Comparison of ENCODE assay signal across 14 cellular contexts in the genomic region with DNA sequence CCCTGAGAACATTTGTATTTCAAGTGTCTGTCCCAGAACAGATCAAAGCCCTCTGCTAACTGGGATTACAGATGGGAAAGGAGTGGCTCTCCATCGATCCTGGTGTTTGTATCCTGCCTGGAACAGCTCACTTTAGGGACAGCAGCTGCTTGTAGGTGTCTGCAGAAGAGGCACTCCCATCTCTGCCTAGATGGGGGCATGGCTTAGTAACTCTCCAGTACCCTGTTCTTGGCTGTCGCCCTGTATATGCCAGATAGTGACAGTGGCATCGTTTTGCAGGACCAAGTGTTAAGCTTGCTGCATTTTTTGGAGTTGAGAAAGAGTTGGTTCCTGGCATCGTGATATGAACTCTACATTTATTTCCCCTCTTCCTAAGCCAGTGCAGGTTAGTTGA.
DNase-seq lines count a peak whose midpoint lies in the region; ATAC-seq and TF ChIP-seq lines count a peak whose summit lies in the region.
"Had no signal": no experiment of that assay in that cellular context is flagged by ENCODE, and none has a peak within 500 bp of the region (broad histone marks: within the 10 kb centered on the region; RNA-seq: fewer than 3 reads in every experiment).

No MANE protein-coding gene starts in this region.

- no peak for TF ChIP-seq RAD21 in IMR-90 (IDR thresholded peaks at IDR 0.05; ENCODE audit: low read length)

- TF ChIP-seq CTCF in IMR-90 (conservative IDR thresholded peaks at IDR 0.05; ENCODE audit: low read depth, low read length) (no peak), brain microvascular endothelial cell (IDR thresholded peaks at IDR 0.05; ENCODE audit: low read depth, low read length, missing control alignments) (no peak), lung (IDR thresholded peaks at IDR 0.05; ENCODE audit: control extremely low read depth, extremely low read depth) (no peak), spleen (IDR thresholded peaks at IDR 0.05 in 8 of 11, conservative IDR thresholded peaks at IDR 0.05 in 3 of 11) (no peak)

- POLR2A ChIA-PET in IMR-90 (lab: Charles Lee; ENCODE audit: unreplicated experiment), result no interaction called here

- H2AFZ ChIP-seq in IMR-90 (replicated peaks; ENCODE audit: low read length, poor library complexity), result peak overlapping the region; percentile 19

- H3K9ac ChIP-seq in IMR-90 (ENCODE audit: low read depth, low read length), result peak overlapping the region; percentile 17

- peak overlapping the region; percentile 83; the same call in 2 of the 3 replicates for H2BK15ac ChIP-seq in IMR-90 (ENCODE audit: low read depth, low read length)

- no peaks in the 10 kb centered on the region for H3K27me3 ChIP-seq in IMR-90 (ENCODE audit: control insufficient read depth, insufficient read depth, low read length)
- no peaks in the 10 kb centered on the region for H3K27me3 ChIP-seq in brain microvascular endothelial cell (replicated peaks)
- no peaks in the 10 kb centered on the region for H3K27me3 ChIP-seq in lung (ENCODE audit: control insufficient read depth, insufficient read depth)
- H3K27me3 ChIP-seq in spleen (replicated peaks in 1 of 7), result no peaks in the 10 kb centered on the region

- H3K27ac ChIP-seq in IMR-90 (ENCODE audit: insufficient read depth, low read length) (peak overlapping the region; percentile 73), brain microvascular endothelial cell (peak overlapping the region; percentile 82), lung (ENCODE audit: low read depth in 1 of 2, low read length in 1 of 2) (peak overlapping the region; percentile 57 to 76), spleen (peak overlapping the region in 5 of 8 donors; percentile 37 to 62 (median 57))

- dilution Hi-C loops in IMR-90 (cut with HindIII; ENCODE audit: low sequenced_read_pairs, unreplicated experiment), result no loop called here

- peak overlapping the region; percentile 15 for H3K18ac ChIP-seq in IMR-90 (ENCODE audit: low read depth, low read length)

- H3K4ac ChIP-seq in IMR-90 (ENCODE audit: low read depth, low read length), result peak overlapping the region; percentile 89

- CTCF ChIA-PET in IMR-90 (lab: Yijun Ruan, JAX), result interaction anchor here (1.0 kb wide), 1 partner anchor 191 kb away, joined by 4 read pairs; no protein-coding TSS in a partner anchor

- peak overlapping the region; percentile 32 for H2AK9ac ChIP-seq in IMR-90 (replicated peaks; ENCODE audit: low read depth, low read length, poor library complexity)

- H3K56ac ChIP-seq in IMR-90 (ENCODE audit: extremely low read depth, insufficient read depth, low read length), result peak overlapping the region; percentile 74; the same call in 1 of the 2 replicates

- peak overlapping the region; percentile 92 for H2AK5ac ChIP-seq in IMR-90 (ENCODE audit: low read depth, low read length)

- H3K36me3 ChIP-seq in IMR-90 (ENCODE audit: control insufficient read depth, insufficient read depth, low read length), result no peaks in the 10 kb centered on the region
- H3K36me3 ChIP-seq in brain microvascular endothelial cell (replicated peaks), result no peaks in the 10 kb centered on the region
- H3K36me3 ChIP-seq in lung (ENCODE audit: control insufficient read depth in 2 of 2, insufficient read depth in 2 of 2, low read length in 2 of 2), result no peaks in the 10 kb centered on the region
- H3K36me3 ChIP-seq in spleen, result no peaks in the 10 kb centered on the region

- H3K4me3 ChIP-seq in IMR-90 (ENCODE audit: insufficient read depth, low read depth, low read length), result no peak overlapping the region
- no peak overlapping the region for H3K4me3 ChIP-seq in brain microvascular endothelial cell (ENCODE audit: low read depth, low read length)
- H3K4me3 ChIP-seq in lung, result no peak overlapping the region
- no peak overlapping the region for H3K4me3 ChIP-seq in spleen

- H3K4me1 ChIP-seq in IMR-90 (ENCODE audit: control insufficient read depth, insufficient read depth, low read length) (peaks cover 42% of the 10 kb centered on the region), lung (ENCODE audit: control insufficient read depth in 2 of 2, insufficient read depth in 2 of 2, low read length in 2 of 2) (peaks cover 15 to 29% of the 10 kb centered on the region in 2 donors), spleen (peaks cover 0 to 51% (median 19%) of the 10 kb centered on the region in 6 donors)

- peak overlapping the region; percentile 46 for H2BK5ac ChIP-seq in IMR-90 (ENCODE audit: low read depth, low read length, poor library complexity, severe bottlenecking)

- peak overlapping the region; percentile 83 for H2BK20ac ChIP-seq in IMR-90 (ENCODE audit: low read depth, low read length)

- peak overlapping the region; percentile 83 for H4K91ac ChIP-seq in IMR-90 (ENCODE audit: insufficient read depth, low read depth, low read length)

- H4K8ac ChIP-seq in IMR-90 (ENCODE audit: low read depth in 2 of 2, low read length in 2 of 2), result peak overlapping the region; percentile 57 to 70

- H4K5ac ChIP-seq in IMR-90 (ENCODE audit: low read depth, low read length), result peak overlapping the region; percentile 34

- H3K79me1 ChIP-seq in IMR-90 (ENCODE audit: low read depth in 1 of 2, low read length in 2 of 2), result peaks cover 51 to 87% of the 10 kb centered on the region in 2 experiments

- peak; percentile 6 for ATAC-seq in IMR-90 (ENCODE audit: low read depth)
- no peak for ATAC-seq in lung (ENCODE audit: insufficient read depth, low FRiP score)
- ATAC-seq in T-helper 17 cell, result no peak
- no peak for ATAC-seq in HG03095 (IDR thresholded peaks at IDR 0.05; ENCODE audit: unreplicated experiment)
- ATAC-seq: stimulated activated effector memory CD8-positive, alpha-beta T cell treated with anti-CD3 and anti-CD28 coated beads, Interleukin-12 subunit alpha, Interleukin-12 subunit beta, amount 100 ng/mL, for 72 hours had no signal

- peak overlapping the region; percentile 84 for H3K23ac ChIP-seq in IMR-90 (ENCODE audit: low read depth, low read length)

- TF ChIP-seq POLR2A in IMR-90 (IDR thresholded peaks at IDR 0.05; ENCODE audit: low read depth, low read length) (no peak), spleen (IDR thresholded peaks at IDR 0.05) (no peak)

- in situ Hi-C loops in IMR-90 (cut with MboI; ENCODE audit: low sequenced_read_pairs), result no loop called here
- in situ Hi-C loops in brain microvascular endothelial cell (cut with HindIII; ENCODE audit: low pct_ligation_motif_present, low sequenced_read_pairs), result loop anchor here (25.0 kb wide), 1 partner anchor 182 kb away; a partner anchor contains a TSS

- H3K4me3 Mint-ChIP-seq in T-helper 17 cell, result no peak overlapping the region
- H3K4me3 Mint-ChIP-seq: CD8-positive, alpha-beta memory T cell; stimulated activated effector memory CD8-positive, alpha-beta T cell treated with anti-CD3 and anti-CD28 coated beads, Interleukin-12 subunit alpha, Interleukin-12 subunit beta, amount 100 ng/mL, for 72 hours had no signal

- H3K36me3 Mint-ChIP-seq in T-helper 17 cell (ENCODE audit: low read depth), result no peaks in the 10 kb centered on the region
- H3K36me3 Mint-ChIP-seq: CD8-positive, alpha-beta memory T cell; stimulated activated effector memory CD8-positive, alpha-beta T cell treated with anti-CD3 and anti-CD28 coated beads, Interleukin-12 subunit alpha, Interleukin-12 subunit beta, amount 100 ng/mL, for 72 hours had no signal

- WGBS in IMR-90 (ENCODE audit: extremely low coverage in 2 of 2, insufficient read length in 1 of 2), 2 experiments, result no CpG with 5 or more reads among the region's 4 CpGs
- WGBS in lung, 2 donors, result 56 to 75% methylated on average over 4 of the region's 4 CpGs
- WGBS in spleen, 5 donors, result 72 to 91% (median 79%) methylated on average over 3 to 4 of the region's 4 CpGs

- BruUV-seq in IMR-90 (replicated peaks; lab: Mats Ljungman, UMichigan), result no TSS peak

- H3K27ac Mint-ChIP-seq in T-helper 17 cell, result no peak overlapping the region
- H3K27ac Mint-ChIP-seq: stimulated activated effector memory CD8-positive, alpha-beta T cell treated with anti-CD3 and anti-CD28 coated beads, Interleukin-12 subunit alpha, Interleukin-12 subunit beta, amount 100 ng/mL, for 72 hours had no signal

- H2BK120ac ChIP-seq in IMR-90 (ENCODE audit: low read depth, low read length), result peak overlapping the region; percentile 81

- intact Hi-C loops in IMR-90 (cut with micrococcal nuclease) (loop anchor here (2.0 to 5.0 kb wide), 2 partner anchors 77 to 190 kb away; a partner anchor contains a TSS), spleen (cut with DNase I; ENCODE audit: low total_unique reads) (no loop called here)

- H3K4me2 ChIP-seq in IMR-90 (ENCODE audit: low read depth, low read length), result peak overlapping the region; percentile 64

- peaks cover 49% of the 10 kb centered on the region for H4K20me1 ChIP-seq in IMR-90 (ENCODE audit: insufficient read depth, low read length)

- DNase-seq in IMR-90 (no peak), brain microvascular endothelial cell (no peak), lung (ENCODE audit: low spot score) (no peak), spleen (no peak), C1 segment of cervical spinal cord (lab: John Stamatoyannopoulos, UW) (no peak), T-helper 17 cell (no peak), midbrain (lab: John Stamatoyannopoulos, UW) (no peak)
- DNase-seq: activated naive CD4-positive, alpha-beta T cell; CD8-positive, alpha-beta memory T cell; KBM-7; NCI-H1436 treated with DMSO at 0.1 percent for 48 hours; stimulated activated CD4-positive, alpha-beta T cell treated with anti-CD3 and anti-CD28 coated beads, Interleukin-4, amount 100 ng/mL, for 24 hours had no signal

- H3K9me1 ChIP-seq in IMR-90 (ENCODE audit: insufficient read depth, low read length), result peaks cover 47% of the 10 kb centered on the region

- H3K27me3 Mint-ChIP-seq in T-helper 17 cell, result peaks cover 60% of the 10 kb centered on the region

- H3K4me1 Mint-ChIP-seq in T-helper 17 cell, result peaks cover 12% of the 10 kb centered on the region

- peak overlapping the region; percentile 84 for H3K14ac ChIP-seq in IMR-90 (replicated peaks; ENCODE audit: low read depth, low read length)

- H3K9me3 ChIP-seq in IMR-90 (ENCODE audit: control insufficient read depth, insufficient read depth, low read length), result no peaks in the 10 kb centered on the region
- no peaks in the 10 kb centered on the region for H3K9me3 ChIP-seq in lung (ENCODE audit: control insufficient read depth in 2 of 2, insufficient read depth in 1 of 2, low read length in 1 of 2)
- no peaks in the 10 kb centered on the region for H3K9me3 ChIP-seq in spleen
- H3K9me3 ChIP-seq in T-helper 17 cell (ENCODE audit: control insufficient read depth, low read length, poor library complexity, severe bottlenecking), result no peaks in the 10 kb centered on the region

TF ChIP-seq in IMR-90, 13 proteins besides CTCF, POLR2A, EP300 and RAD21:
- TF ChIP-seq SMC3 (IDR thresholded peaks at IDR 0.05; ENCODE audit: low read depth, low read length) (no peak), CHD1 (IDR thresholded peaks at IDR 0.05; ENCODE audit: low read depth, low read length) (no peak), NFE2L2 (IDR thresholded peaks at IDR 0.05; ENCODE audit: low read depth, low read length) (no peak), FOS (IDR thresholded peaks at IDR 0.05; ENCODE audit: low read depth, low read length) (no peak), MXI1 (IDR thresholded peaks at IDR 0.05; ENCODE audit: borderline replicate concordance, low read depth, low read length) (no peak), MAFK (IDR thresholded peaks at IDR 0.05; ENCODE audit: low read depth, low read length) (no peak)
